Comparison of ENCODE assay signal across 8 cellular contexts in genomic region chr9:4792054-4792571, GRCh38. TPM values are rescaled to one million over a fixed set of nuclear protein-coding genes. Genes with fewer than 3 reads are reported as not detected.
DNase-seq lines count a peak whose midpoint lies in the region; ATAC-seq, FAIRE-seq and TF ChIP-seq lines count a peak whose summit lies in the region.

No MANE protein-coding gene starts in this region.

- H3K27me3 ChIP-seq in DND-41 (ENCODE audit: insufficient read depth, low read length, poor library complexity) (no peaks in the 10 kb centered on the region), bronchial epithelial cell (ENCODE audit: control insufficient read depth, insufficient read depth, low read length) (no peaks in the 10 kb centered on the region)

- DNase-seq in DND-41 (no peak), LNCaP clone FGC (ENCODE audit: low read depth) (no peak), bronchial epithelial cell (ENCODE audit: low read depth) (no peak), urothelium cell line (ENCODE audit: low spot score) (no peak), midbrain (lab: John Stamatoyannopoulos, UW) (no peak), SKM-1 (lab: John Stamatoyannopoulos, UW; ENCODE audit: unreplicated experiment) (no peak)

- H3K36me3 ChIP-seq in DND-41 (ENCODE audit: insufficient read depth, low read length) (no peaks in the 10 kb centered on the region), bronchial epithelial cell (ENCODE audit: control insufficient read depth, insufficient read depth, low read length) (no peaks in the 10 kb centered on the region), mesodermal cell (ENCODE audit: control insufficient read depth, insufficient read depth, low read length) (no peaks in the 10 kb centered on the region)

- peaks cover 21% of the 10 kb centered on the region; the same call in 1 of the 2 replicates for H4K20me1 ChIP-seq in DND-41 (ENCODE audit: insufficient read depth, low read length)

- ATAC-seq in DND-41 (ENCODE audit: insufficient read depth, low read depth) (peak; percentile 54), GM21723 (IDR thresholded peaks at IDR 0.05; ENCODE audit: unreplicated experiment) (peak; percentile 44)

- TF ChIP-seq CTCF in DND-41 (IDR thresholded peaks at IDR 0.05; ENCODE audit: borderline replicate concordance, extremely low read depth, low read length, poor library complexity, severe bottlenecking) = no peak
- no peak for TF ChIP-seq CTCF in LNCaP clone FGC (IDR thresholded peaks at IDR 0.05; ENCODE audit: control insufficient read depth, extremely low read depth, insufficient read depth)
- TF ChIP-seq CTCF in bronchial epithelial cell (IDR thresholded peaks at IDR 0.05; ENCODE audit: insufficient read depth, low read length, severe bottlenecking) = no peak

- H3K27ac ChIP-seq in DND-41 (ENCODE audit: low read length) (peak overlapping the region; percentile 64), mesodermal cell (ENCODE audit: low read depth, low read length, severe bottlenecking) (no peak overlapping the region)

- H3K4me1 ChIP-seq in DND-41 (ENCODE audit: insufficient read depth, low read length) (peaks cover 27% of the 10 kb centered on the region), mesodermal cell (ENCODE audit: control insufficient read depth, insufficient read depth, low read length, poor library complexity, severe bottlenecking) (peaks cover 9% of the 10 kb centered on the region)

- peaks cover 43% of the 10 kb centered on the region for H3K79me2 ChIP-seq in DND-41 (ENCODE audit: insufficient read depth, low read length)

- H2AFZ ChIP-seq in DND-41 (ENCODE audit: low read depth, low read length) = peak overlapping the region; percentile 78

- FAIRE-seq in bronchial epithelial cell (lab: Jason Lieb, UNC) (no peak), urothelium cell line (lab: Jason Lieb, UNC) (no peak)

- peak overlapping the region; percentile 23 to 92; a peak in 3 of 4 replicates for H3K4me3 ChIP-seq in DND-41 (ENCODE audit: low read depth in 1 of 2, low read length in 2 of 2)
- H3K4me3 ChIP-seq in LNCaP clone FGC (ENCODE audit: low read depth, low read length) = peak overlapping the region; percentile 76
- peak overlapping the region; percentile 94 for H3K4me3 ChIP-seq in bronchial epithelial cell (ENCODE audit: low read depth, low read length)
- H3K4me3 ChIP-seq in mesodermal cell (ENCODE audit: extremely low read depth, insufficient read depth, low read length, poor library complexity, severe bottlenecking) = peak overlapping the region; percentile 79

- WGBS in mesodermal cell (ENCODE audit: insufficient coverage in 2 of 2), 2 experiments = 9 to 12% methylated on average over 16 to 21 of the region's 23 CpGs

- H3K9ac ChIP-seq in DND-41 (ENCODE audit: low read depth, low read length) = peak overlapping the region; percentile 43

- peak overlapping the region; percentile 74 for H3K4me2 ChIP-seq in DND-41 (ENCODE audit: insufficient read depth, low read length)

- H3K9me3 ChIP-seq in DND-41 (ENCODE audit: insufficient read depth, low read length, severe bottlenecking) (no peaks in the 10 kb centered on the region), mesodermal cell (ENCODE audit: control insufficient read depth, low read length) (peaks cover 3% of the 10 kb centered on the region)

RNA-seq across cellular contexts. Expression of gene RCL1, which starts 0.6 kb away (rescaled TPM):
- total RNA-seq in bronchial epithelial cell = 13.2 and 21.9 TPM in 2 replicates
- polyA plus RNA-seq in mesodermal cell (2013, experiment 1 of 2) = 12.3 TPM
- polyA plus RNA-seq in mesodermal cell (2013, experiment 2 of 2) = 11.5 TPM

RNA-seq across cellular contexts. Expression of gene AK3, which starts 51.1 kb away (rescaled TPM):
- 59.5 and 80.5 TPM in 2 replicates for total RNA-seq in bronchial epithelial cell
- polyA plus RNA-seq in mesodermal cell (2013, experiment 1 of 2) = 59.2 TPM
- polyA plus RNA-seq in mesodermal cell (2013, experiment 2 of 2) = 57.3 TPM
